ENCODE assay signal across 1 cellular context in the genomic region with DNA sequence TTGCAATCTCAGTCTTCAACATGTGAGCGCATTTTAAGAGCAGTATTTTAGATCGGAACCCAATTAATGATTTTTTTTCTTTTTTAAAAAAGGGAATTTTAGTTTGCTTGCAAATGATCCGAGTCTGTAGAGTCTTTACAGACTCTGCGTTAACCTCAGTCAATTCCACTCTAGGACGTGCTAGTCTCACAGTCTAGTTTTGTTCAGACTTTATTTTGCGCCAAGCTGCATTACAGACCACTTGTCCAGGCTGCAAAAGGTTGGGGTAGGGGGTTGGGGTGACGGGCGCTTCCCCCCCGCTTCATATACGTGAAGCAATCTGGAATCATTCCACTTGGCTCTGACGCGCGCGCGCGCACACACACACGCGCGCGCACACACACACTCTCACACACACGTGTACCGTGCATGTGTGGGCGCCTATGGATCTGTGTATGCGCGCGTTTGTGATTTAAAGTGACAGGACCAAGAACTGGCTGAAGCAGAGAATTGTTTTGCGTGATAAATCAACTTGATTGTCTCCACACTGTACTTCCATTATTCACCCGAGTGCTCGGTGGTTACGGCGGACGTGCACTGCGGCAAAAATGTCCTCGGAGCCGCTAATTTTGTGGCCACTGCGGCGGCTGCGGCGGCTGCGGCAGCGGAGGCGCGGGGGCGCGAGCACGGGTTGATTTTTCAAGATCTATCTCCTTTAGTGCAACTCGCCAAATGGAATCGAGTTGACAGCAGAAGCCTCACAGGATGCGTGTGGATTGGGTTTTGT.
TF ChIP-seq lines count a peak whose summit lies in the region.

No MANE protein-coding gene starts in this region.

TF ChIP-seq in K562, 482 proteins besides CTCF, POLR2A, EP300 and RAD21 (continued from another document and continues in another):
- peak; percentile 70 for TF ChIP-seq RBBP5 (IDR thresholded peaks at IDR 0.05; ENCODE audit: borderline replicate concordance, insufficient read depth, low read length, poor library complexity, severe bottlenecking)
- no peak for TF ChIP-seq GABPB2 (CRISPR knock-in tag; conservative IDR thresholded peaks at IDR 0.05)
- peak; percentile 89 for TF ChIP-seq GATAD2A (IDR thresholded peaks at IDR 0.05)
- TF ChIP-seq BRD4 (IDR thresholded peaks at IDR 0.05) = no peak
- TF ChIP-seq SAP30 (IDR thresholded peaks at IDR 0.05; ENCODE audit: borderline replicate concordance, insufficient read depth, low read depth, low read length, poor library complexity, severe bottlenecking) = peak; percentile 58
- no peak; the same call in 1 of the 2 replicates for TF ChIP-seq NFRKB (IDR thresholded peaks at IDR 0.05; ENCODE audit: low read depth)
- no peak for TF ChIP-seq FIP1L1 (IDR thresholded peaks at IDR 0.05; ENCODE audit: low read depth, low read length, poor library complexity, severe bottlenecking)
- TF ChIP-seq CC2D1A (IDR thresholded peaks at IDR 0.05) = no peak
- TF ChIP-seq, protein P1, sequence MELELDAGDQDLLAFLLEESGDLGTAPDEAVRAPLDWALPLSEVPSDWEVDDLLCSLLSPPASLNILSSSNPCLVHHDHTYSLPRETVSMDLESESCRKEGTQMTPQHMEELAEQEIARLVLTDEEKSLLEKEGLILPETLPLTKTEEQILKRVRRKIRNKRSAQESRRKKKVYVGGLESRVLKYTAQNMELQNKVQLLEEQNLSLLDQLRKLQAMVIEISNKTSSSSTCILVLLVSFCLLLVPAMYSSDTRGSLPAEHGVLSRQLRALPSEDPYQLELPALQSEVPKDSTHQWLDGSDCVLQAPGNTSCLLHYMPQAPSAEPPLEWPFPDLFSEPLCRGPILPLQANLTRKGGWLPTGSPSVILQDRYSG (tag; conservative IDR thresholded peaks at IDR 0.05; ENCODE audit: low read depth) = peak; percentile 65; the same call in 1 of the 2 replicates
- TF ChIP-seq, protein P2, sequence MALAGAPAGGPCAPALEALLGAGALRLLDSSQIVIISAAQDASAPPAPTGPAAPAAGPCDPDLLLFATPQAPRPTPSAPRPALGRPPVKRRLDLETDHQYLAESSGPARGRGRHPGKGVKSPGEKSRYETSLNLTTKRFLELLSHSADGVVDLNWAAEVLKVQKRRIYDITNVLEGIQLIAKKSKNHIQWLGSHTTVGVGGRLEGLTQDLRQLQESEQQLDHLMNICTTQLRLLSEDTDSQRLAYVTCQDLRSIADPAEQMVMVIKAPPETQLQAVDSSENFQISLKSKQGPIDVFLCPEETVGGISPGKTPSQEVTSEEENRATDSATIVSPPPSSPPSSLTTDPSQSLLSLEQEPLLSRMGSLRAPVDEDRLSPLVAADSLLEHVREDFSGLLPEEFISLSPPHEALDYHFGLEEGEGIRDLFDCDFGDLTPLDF (CRISPR knock-in tag; IDR thresholded peaks at IDR 0.05) = no peak
- TF ChIP-seq ZNF133 (CRISPR knock-in tag; IDR thresholded peaks at IDR 0.05) = no peak
- no peak for TF ChIP-seq IFI16 (CRISPR knock-in tag; IDR thresholded peaks at IDR 0.05)
- TF ChIP-seq CHAMP1 (IDR thresholded peaks at IDR 0.05) = 0 out of 2 replicates have a peak, but pooled peaks have one; percentile 13
- no peak for TF ChIP-seq GATA2 (CRISPR knock-in tag; IDR thresholded peaks at IDR 0.05)
- TF ChIP-seq, protein P3, sequence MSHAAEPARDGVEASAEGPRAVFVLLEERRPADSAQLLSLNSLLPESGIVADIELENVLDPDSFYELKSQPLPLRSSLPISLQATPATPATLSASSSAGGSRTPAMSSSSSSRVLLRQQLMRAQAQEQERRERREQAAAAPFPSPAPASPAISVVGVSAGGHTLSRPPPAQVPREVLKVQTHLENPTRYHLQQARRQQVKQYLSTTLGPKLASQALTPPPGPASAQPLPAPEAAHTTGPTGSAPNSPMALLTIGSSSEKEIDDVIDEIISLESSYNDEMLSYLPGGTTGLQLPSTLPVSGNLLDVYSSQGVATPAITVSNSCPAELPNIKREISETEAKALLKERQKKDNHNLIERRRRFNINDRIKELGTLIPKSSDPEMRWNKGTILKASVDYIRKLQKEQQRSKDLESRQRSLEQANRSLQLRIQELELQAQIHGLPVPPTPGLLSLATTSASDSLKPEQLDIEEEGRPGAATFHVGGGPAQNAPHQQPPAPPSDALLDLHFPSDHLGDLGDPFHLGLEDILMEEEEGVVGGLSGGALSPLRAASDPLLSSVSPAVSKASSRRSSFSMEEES (CRISPR knock-in tag; IDR thresholded peaks at IDR 0.05) = no peak
- TF ChIP-seq MTF1 (CRISPR knock-in tag; IDR thresholded peaks at IDR 0.05; ENCODE audit: borderline replicate concordance) = no peak
- no peak for TF ChIP-seq HNRNPUL1 (IDR thresholded peaks at IDR 0.05; ENCODE audit: low read length)
- no peak; the same call in 1 of the 2 replicates for TF ChIP-seq FOXJ2 (tag; IDR thresholded peaks at IDR 0.05)
- TF ChIP-seq U2AF1 (optimal IDR thresholded peaks at IDR 0.05; ENCODE audit: low read depth, low read length) = no peak
- TF ChIP-seq RAD51 (IDR thresholded peaks at IDR 0.05; ENCODE audit: borderline replicate concordance, low read depth) = no peak
- TF ChIP-seq SRSF3 (IDR thresholded peaks at IDR 0.05; ENCODE audit: insufficient read depth, low read length) = no peak
- no peak for TF ChIP-seq ZNF583 (CRISPR knock-in tag; IDR thresholded peaks at IDR 0.05)
- no peak for TF ChIP-seq ZFPM2 (CRISPR knock-in tag; IDR thresholded peaks at IDR 0.05)
- TF ChIP-seq NCOA4 (IDR thresholded peaks at IDR 0.05; ENCODE audit: partially characterized antibody) = no peak
- peak; percentile 62; the same call in 1 of the 2 replicates for TF ChIP-seq MTA1 (IDR thresholded peaks at IDR 0.05; ENCODE audit: borderline replicate concordance)
- TF ChIP-seq SRSF7 (optimal IDR thresholded peaks at IDR 0.05; ENCODE audit: low read depth, low read length) = no peak
- TF ChIP-seq TCFL5 (CRISPR knock-in tag; conservative IDR thresholded peaks at IDR 0.05) = no peak
- no peak for TF ChIP-seq ZNF224 (CRISPR knock-in tag; IDR thresholded peaks at IDR 0.05)
- TF ChIP-seq, protein P4, sequence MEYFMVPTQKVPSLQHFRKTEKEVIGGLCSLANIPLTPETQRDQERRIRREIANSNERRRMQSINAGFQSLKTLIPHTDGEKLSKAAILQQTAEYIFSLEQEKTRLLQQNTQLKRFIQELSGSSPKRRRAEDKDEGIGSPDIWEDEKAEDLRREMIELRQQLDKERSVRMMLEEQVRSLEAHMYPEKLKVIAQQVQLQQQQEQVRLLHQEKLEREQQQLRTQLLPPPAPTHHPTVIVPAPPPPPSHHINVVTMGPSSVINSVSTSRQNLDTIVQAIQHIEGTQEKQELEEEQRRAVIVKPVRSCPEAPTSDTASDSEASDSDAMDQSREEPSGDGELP (CRISPR knock-in tag; IDR thresholded peaks at IDR 0.05; ENCODE audit: borderline replicate concordance) = 0 out of 2 replicates have a peak, but pooled peaks have one; percentile 23
- TF ChIP-seq NONO (IDR thresholded peaks at IDR 0.05; ENCODE audit: low read depth in 2 of 2, low read length in 1 of 2) = no peak
- TF ChIP-seq SOX6 (IDR thresholded peaks at IDR 0.05) = peak; percentile 52; the same call in 1 of the 2 replicates
- TF ChIP-seq, protein P5, sequence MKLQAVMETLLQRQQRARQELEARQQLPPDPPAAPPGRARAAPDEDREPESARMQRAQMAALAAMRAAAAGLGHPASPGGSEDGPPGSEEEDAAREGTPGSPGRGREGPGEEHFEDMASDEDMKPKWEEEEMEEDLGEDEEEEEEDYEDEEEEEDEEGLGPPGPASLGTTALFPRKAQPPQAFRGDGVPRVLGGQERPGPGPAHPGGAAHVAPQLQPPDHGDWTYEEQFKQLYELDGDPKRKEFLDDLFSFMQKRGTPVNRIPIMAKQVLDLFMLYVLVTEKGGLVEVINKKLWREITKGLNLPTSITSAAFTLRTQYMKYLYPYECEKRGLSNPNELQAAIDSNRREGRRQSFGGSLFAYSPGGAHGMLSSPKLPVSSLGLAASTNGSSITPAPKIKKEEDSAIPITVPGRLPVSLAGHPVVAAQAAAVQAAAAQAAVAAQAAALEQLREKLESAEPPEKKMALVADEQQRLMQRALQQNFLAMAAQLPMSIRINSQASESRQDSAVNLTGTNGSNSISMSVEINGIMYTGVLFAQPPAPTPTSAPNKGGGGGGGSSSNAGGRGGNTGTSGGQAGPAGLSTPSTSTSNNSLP (IDR thresholded peaks at IDR 0.05; ENCODE audit: borderline replicate concordance, low read depth, low read length) = no peak
- no peak for TF ChIP-seq ZNF707 (CRISPR knock-in tag; conservative IDR thresholded peaks at IDR 0.05)
- no peak for TF ChIP-seq ZNF586 (CRISPR knock-in tag; conservative IDR thresholded peaks at IDR 0.05)
- 0 out of 2 replicates have a peak, but pooled peaks have one; percentile 27 for TF ChIP-seq ZBTB17 (CRISPR knock-in tag; IDR thresholded peaks at IDR 0.05)
- no peak for TF ChIP-seq ZFP1 (CRISPR knock-in tag; IDR thresholded peaks at IDR 0.05)
- no peak for TF ChIP-seq IRF2 (CRISPR knock-in tag; IDR thresholded peaks at IDR 0.05)
- TF ChIP-seq CHD2 (IDR thresholded peaks at IDR 0.05; ENCODE audit: low read depth, low read length) = no peak
- TF ChIP-seq BHLHE40 (IDR thresholded peaks at IDR 0.05; ENCODE audit: low read length) = peak; percentile 72
- TF ChIP-seq, protein P6, sequence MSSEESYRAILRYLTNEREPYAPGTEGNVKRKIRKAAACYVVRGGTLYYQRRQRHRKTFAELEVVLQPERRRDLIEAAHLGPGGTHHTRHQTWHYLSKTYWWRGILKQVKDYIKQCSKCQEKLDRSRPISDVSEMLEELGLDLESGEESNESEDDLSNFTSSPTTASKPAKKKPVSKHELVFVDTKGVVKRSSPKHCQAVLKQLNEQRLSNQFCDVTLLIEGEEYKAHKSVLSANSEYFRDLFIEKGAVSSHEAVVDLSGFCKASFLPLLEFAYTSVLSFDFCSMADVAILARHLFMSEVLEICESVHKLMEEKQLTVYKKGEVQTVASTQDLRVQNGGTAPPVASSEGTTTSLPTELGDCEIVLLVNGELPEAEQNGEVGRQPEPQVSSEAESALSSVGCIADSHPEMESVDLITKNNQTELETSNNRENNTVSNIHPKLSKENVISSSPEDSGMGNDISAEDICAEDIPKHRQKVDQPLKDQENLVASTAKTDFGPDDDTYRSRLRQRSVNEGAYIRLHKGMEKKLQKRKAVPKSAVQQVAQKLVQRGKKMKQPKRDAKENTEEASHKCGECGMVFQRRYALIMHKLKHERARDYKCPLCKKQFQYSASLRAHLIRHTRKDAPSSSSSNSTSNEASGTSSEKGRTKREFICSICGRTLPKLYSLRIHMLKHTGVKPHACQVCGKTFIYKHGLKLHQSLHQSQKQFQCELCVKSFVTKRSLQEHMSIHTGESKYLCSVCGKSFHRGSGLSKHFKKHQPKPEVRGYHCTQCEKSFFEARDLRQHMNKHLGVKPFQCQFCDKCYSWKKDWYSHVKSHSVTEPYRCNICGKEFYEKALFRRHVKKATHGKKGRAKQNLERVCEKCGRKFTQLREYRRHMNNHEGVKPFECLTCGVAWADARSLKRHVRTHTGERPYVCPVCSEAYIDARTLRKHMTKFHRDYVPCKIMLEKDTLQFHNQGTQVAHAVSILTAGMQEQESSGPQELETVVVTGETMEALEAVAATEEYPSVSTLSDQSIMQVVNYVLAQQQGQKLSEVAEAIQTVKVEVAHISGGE (CRISPR knock-in tag; IDR thresholded peaks at IDR 0.05) = no peak
- no peak for TF ChIP-seq SIN3B (IDR thresholded peaks at IDR 0.05; ENCODE audit: low read depth)
- no peak for TF ChIP-seq CBX2 (IDR thresholded peaks at IDR 0.05; ENCODE audit: insufficient read depth, low read length, poor library complexity, severe bottlenecking)
- TF ChIP-seq HEY1 (CRISPR knock-in tag; IDR thresholded peaks at IDR 0.05; ENCODE audit: borderline replicate concordance) = no peak
